Comparison of ENCODE assay signal across 25 cellular contexts in genomic region chr19:13778398-13778797, GRCh38.
"Had no signal": no experiment of that assay in that cellular context is flagged by ENCODE, and none has a peak within 500 bp of the region (broad histone marks: within the 10 kb centered on the region; RNA-seq: fewer than 3 reads in every experiment).

No MANE protein-coding gene starts in this region.

- H3K27me3 Mint-ChIP-seq: activated naive CD4-positive, alpha-beta T cell treated with anti-CD3 and anti-CD28 coated beads, Interleukin-2, amount 10 ng/mL, durations not matched to agents 7 days and 5 days had no signal

- DNase-seq: activated CD4-positive, alpha-beta T cell treated with anti-CD3 and anti-CD28 coated beads for 4 hours; activated CD4-positive, alpha-beta T cell treated with anti-CD3 and anti-CD28 coated beads, Interleukin-2, amount 50 U/mL, for 4 hours; activated CD8-positive, alpha-beta memory T cell treated with anti-CD3 and anti-CD28 coated beads for 24 hours; activated gamma-delta T cell treated with Interleukin-2 at 50 U/mL for 16 hours; activated naive CD4-positive, alpha-beta T cell treated with anti-CD3 and anti-CD28 coated beads, Interleukin-2, amount 10 ng/mL, durations not matched to agents 7 days and 5 days; activated T-cell treated with anti-CD3 and anti-CD28 coated beads, Interleukin-2, amount 50 U/mL, for 72 hours; amygdala; MG63; MV-4-11; NCI-H1092 treated with DMSO at 0.1 percent for 48 hours; NCI-H1417 treated with DMSO at 0.1 percent for 48 hours; NCI-H1694; NCI-H2029; NCI-H2107; NCI-H2171 treated with DMSO at 0.1 percent for 48 hours; NCI-H226; NCI-H526 treated with DMSO at 0.1 percent for 48 hours; NCI-H82; OCI-M1; SHP77 had no signal

- H3K4me3 Mint-ChIP-seq: activated naive CD4-positive, alpha-beta T cell treated with anti-CD3 and anti-CD28 coated beads, Interleukin-2, amount 10 ng/mL, durations not matched to agents 7 days and 5 days; activated T-cell treated with anti-CD3 and anti-CD28 coated beads, Interleukin-2, amount 50 U/mL, for 72 hours; T-helper 1 cell treated with Interleukin-12 subunit alpha and Interleukin-12 subunit beta and Interleukin-4 antibody, amounts not matched to agents 30 μg/mL and 1 μg/mL, for 36 hours had no signal

- ATAC-seq: activated CD4-positive, CD25-positive, alpha-beta regulatory T cell treated with anti-CD3 and anti-CD28 coated beads, Interleukin-2, amount 50 U/mL, for 24 hours; activated T-cell treated with anti-CD3 and anti-CD28 coated beads, Interleukin-2, amount 50 U/mL, for 72 hours; Panc1 had no signal

- H3K9me3 Mint-ChIP-seq: activated naive CD4-positive, alpha-beta T cell treated with anti-CD3 and anti-CD28 coated beads, Interleukin-2, amount 10 ng/mL, durations not matched to agents 7 days and 5 days; activated T-cell treated with anti-CD3 and anti-CD28 coated beads, Interleukin-2, amount 50 U/mL, for 72 hours; activated T-helper 2 cell treated with anti-CD3 and anti-CD28 coated beads, Interferon-gamma antibody, Interleukin-2, Interleukin-4, amounts not matched to agents 10 μg/mL and 5 μg/mL and 100 μg/mL, durations not matched to agents 14 hours and 24 hours and 36 hours; brain; T-helper 1 cell treated with Interleukin-12 subunit alpha and Interleukin-12 subunit beta and Interleukin-4 antibody, amounts not matched to agents 30 μg/mL and 1 μg/mL, for 36 hours had no signal

- H3K27ac Mint-ChIP-seq: activated naive CD4-positive, alpha-beta T cell treated with anti-CD3 and anti-CD28 coated beads, Interleukin-2, amount 10 ng/mL, durations not matched to agents 7 days and 5 days; activated T-cell treated with anti-CD3 and anti-CD28 coated beads, Interleukin-2, amount 50 U/mL, for 72 hours; activated T-helper 2 cell treated with anti-CD3 and anti-CD28 coated beads, Interferon-gamma antibody, Interleukin-2, Interleukin-4, amounts not matched to agents 10 μg/mL and 5 μg/mL and 100 μg/mL, durations not matched to agents 14 hours and 24 hours and 36 hours; brain; T-helper 1 cell treated with Interleukin-12 subunit alpha and Interleukin-12 subunit beta and Interleukin-4 antibody, amounts not matched to agents 30 μg/mL and 1 μg/mL, for 36 hours had no signal
